Comparison of ENCODE assay signal across 14 cellular contexts in the genomic region with DNA sequence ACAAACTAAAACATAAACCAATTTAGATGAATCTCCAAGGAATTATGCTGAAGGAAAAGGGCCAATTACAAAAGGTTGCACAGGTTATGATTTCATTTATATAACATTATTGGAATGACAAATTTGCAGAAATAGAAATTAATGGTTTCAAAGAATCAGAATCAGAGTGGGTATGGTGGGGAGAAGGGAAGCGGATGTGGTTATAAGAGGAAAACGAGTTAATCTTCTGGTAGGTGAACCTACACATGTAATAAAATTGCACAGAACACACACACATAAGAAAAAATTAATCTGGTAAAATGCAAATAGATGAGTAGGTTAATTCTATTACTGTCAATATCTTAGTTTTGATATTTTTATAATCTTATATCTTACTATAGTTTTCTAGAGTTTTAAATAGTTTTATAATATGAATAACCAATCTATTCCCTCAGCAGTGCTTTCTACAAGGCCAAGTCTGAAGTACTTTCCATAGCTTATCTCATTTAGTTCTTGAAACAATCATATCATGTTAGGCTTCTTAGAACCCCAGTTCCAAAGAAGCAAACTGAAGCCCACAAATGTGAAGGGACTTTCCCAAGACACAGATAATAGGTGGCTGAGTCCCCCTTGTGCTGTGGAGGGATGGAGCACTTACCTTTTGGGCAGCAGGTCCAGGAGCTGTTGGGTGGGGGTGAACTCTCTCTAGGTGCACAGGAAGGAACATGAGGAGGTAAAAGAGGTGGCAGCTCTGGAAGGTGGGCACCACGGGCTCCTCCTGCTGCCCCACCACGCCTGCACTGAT.
"Had no signal": no experiment of that assay in that cellular context is flagged by ENCODE, and none has a peak within 500 bp of the region (broad histone marks: within the 10 kb centered on the region; RNA-seq: fewer than 3 reads in every experiment).

No MANE protein-coding gene starts in this region.

- H3K4me3 Mint-ChIP-seq: activated B cell treated with CpG ODN at 0.5 μM for 24 hours, nephron had no signal

- H3K27me3 Mint-ChIP-seq: activated B cell treated with CpG ODN at 0.5 μM for 24 hours had no signal

- DNase-seq: activated B cell treated with CpG ODN at 0.5 μM for 24 hours; activated effector memory CD4-positive, alpha-beta T cell treated with anti-CD3 and anti-CD28 coated beads, Interleukin-2, amount 50 U/mL, for 16 hours; adrenal gland; caudate nucleus; colonic mucosa; effector CD8-positive, alpha-beta T cell; heart left ventricle; right lobe of liver; Right ventricle myocardium superior; spleen; substantia nigra; transverse colon had no signal

- H3K4me1 Mint-ChIP-seq: activated B cell treated with CpG ODN at 0.5 μM for 24 hours, nephron had no signal

- H3K27ac Mint-ChIP-seq: activated B cell treated with CpG ODN at 0.5 μM for 24 hours, nephron had no signal

- ATAC-seq: heart left ventricle, right lobe of liver, SK-N-SH treated with all-trans-retinoic acid at 6 μM for 48 hours had no signal
